ENCODE assay signal across 8 cellular contexts in the genomic region with DNA sequence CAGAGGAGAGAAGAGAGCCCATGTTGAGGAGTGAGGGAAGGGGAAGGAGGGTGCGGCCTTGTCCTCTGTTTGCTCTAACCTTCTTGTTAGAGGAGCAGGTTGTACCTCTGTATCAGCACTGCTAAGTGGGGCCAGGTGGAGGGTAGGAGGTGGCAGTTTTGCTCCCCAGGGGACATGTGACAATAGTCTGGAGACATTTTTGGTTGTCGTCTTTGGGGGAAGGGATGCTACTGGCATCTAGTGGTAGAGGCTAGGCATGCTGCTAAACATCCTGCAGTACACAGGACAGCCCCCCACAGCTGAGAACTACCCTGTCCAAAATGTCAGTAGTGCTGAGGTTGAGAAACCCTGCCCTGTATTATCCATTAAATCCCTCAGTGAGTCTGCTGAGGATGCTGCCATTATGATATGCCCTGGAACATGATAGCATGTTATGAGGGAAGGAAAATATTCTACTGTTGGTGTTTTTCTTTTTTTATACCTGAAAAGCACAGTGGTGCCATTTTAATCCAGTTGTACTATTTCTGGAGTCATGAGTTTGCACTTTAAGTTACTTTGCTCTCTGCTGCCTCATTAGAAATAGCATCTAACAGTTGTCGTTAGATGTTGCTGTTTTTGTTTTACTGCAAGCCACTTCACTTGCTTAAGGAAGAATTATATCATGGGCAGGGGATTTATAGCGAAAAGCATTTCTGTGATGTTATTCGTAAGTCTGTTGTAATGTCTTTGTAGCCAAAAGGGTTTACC.
DNase-seq lines count a peak whose midpoint lies in the region; ATAC-seq and TF ChIP-seq lines count a peak whose summit lies in the region.

No MANE protein-coding gene starts in this region.

- H3K4me3 Mint-ChIP-seq in activated CD8-positive, alpha-beta memory T cell treated with anti-CD3 and anti-CD28 coated beads, Interleukin-2, amount 10 ng/mL, durations not matched to agents 7 days and 5 days, result no peak overlapping the region

- CTCF ChIA-PET in activated CD8-positive, alpha-beta memory T cell treated with anti-CD3 and anti-CD28 coated beads, Interleukin-2, amount 10 ng/mL, durations not matched to agents 7 days and 5 days (lab: Charles Lee), result no interaction called here

- peak; percentile 43 for DNase-seq in activated CD8-positive, alpha-beta memory T cell treated with anti-CD3 and anti-CD28 coated beads, Interleukin-2, amount 10 ng/mL, durations not matched to agents 7 days and 5 days
- DNase-seq in activated CD8-positive, alpha-beta memory T cell treated with anti-CD3 and anti-CD28 coated beads, Interleukin-2, amount 50 U/mL, for 4 hours, result no peak
- DNase-seq in HFF-Myc (ENCODE audit: extremely low read depth, low read depth), result peak; percentile 7
- DNase-seq in NCI-H1694 treated with DMSO at 0.1 percent for 48 hours (lab: John Stamatoyannopoulos, UW), result peak; percentile 11
- peak; percentile 29 for DNase-seq in astrocyte of the spinal cord (ENCODE audit: low read depth, low spot score)
- peak in 1 of 2 donors; percentile 63 for DNase-seq in left lung
- DNase-seq in activated gamma-delta T cell (lab: John Stamatoyannopoulos, UW), result no peak
- DNase-seq in NCI-H1105 treated with DMSO at 0.1 percent for 48 hours (lab: John Stamatoyannopoulos, UW), result no peak

- H3K27ac ChIP-seq in left lung, result peak overlapping the region; percentile 69 to 75

- no peaks in the 10 kb centered on the region for H3K27me3 Mint-ChIP-seq in activated CD8-positive, alpha-beta memory T cell treated with anti-CD3 and anti-CD28 coated beads, Interleukin-2, amount 10 ng/mL, durations not matched to agents 7 days and 5 days

- H3K4me1 Mint-ChIP-seq in activated CD8-positive, alpha-beta memory T cell treated with anti-CD3 and anti-CD28 coated beads, Interleukin-2, amount 10 ng/mL, durations not matched to agents 7 days and 5 days, result peaks cover 8% of the 10 kb centered on the region

- peaks cover 0 to 4% of the 10 kb centered on the region in 2 donors for H3K4me1 ChIP-seq in left lung

- peak; percentile 53 for TF ChIP-seq CTCF in HFF-Myc (IDR thresholded peaks at IDR 0.05; ENCODE audit: low read depth, low read length, missing control alignments)
- peak; percentile 68 for TF ChIP-seq CTCF in astrocyte of the spinal cord (IDR thresholded peaks at IDR 0.05; ENCODE audit: low read depth, low read length)
- TF ChIP-seq CTCF in left lung (IDR thresholded peaks at IDR 0.05), result peak in 1 of 2 donors; percentile 21

- H3K27ac Mint-ChIP-seq in activated CD8-positive, alpha-beta memory T cell treated with anti-CD3 and anti-CD28 coated beads, Interleukin-2, amount 10 ng/mL, durations not matched to agents 7 days and 5 days, result no peak overlapping the region

- H3K27me3 ChIP-seq in left lung, result no peaks in the 10 kb centered on the region

- in situ Hi-C loops in astrocyte of the spinal cord (cut with HindIII; ENCODE audit: low sequenced_read_pairs), result no loop called here

- no peaks in the 10 kb centered on the region for H3K9me3 ChIP-seq in left lung

- intact Hi-C loops in left lung (cut with DNase I), result loop anchor here in 1 of 2 donors (10.0 kb wide), 1 partner anchor 300 kb away; no protein-coding TSS in a partner anchor

- H3K36me3 ChIP-seq in left lung, result peaks cover 0 to 11% of the 10 kb centered on the region in 2 donors

- peak; percentile 69 for ATAC-seq in activated CD8-positive, alpha-beta memory T cell treated with anti-CD3 and anti-CD28 coated beads, Interleukin-2, amount 10 ng/mL, durations not matched to agents 7 days and 5 days
- peak; percentile 56 for ATAC-seq in left lung

- H3K36me3 Mint-ChIP-seq in activated CD8-positive, alpha-beta memory T cell treated with anti-CD3 and anti-CD28 coated beads, Interleukin-2, amount 10 ng/mL, durations not matched to agents 7 days and 5 days, result peaks cover 7% of the 10 kb centered on the region

- H3K4me3 ChIP-seq in HFF-Myc (replicated peaks; ENCODE audit: low read depth, low read length) (no peak overlapping the region), astrocyte of the spinal cord (ENCODE audit: low read depth, low read length) (no peak overlapping the region), left lung (no peak overlapping the region)

- no peaks in the 10 kb centered on the region for H3K9me3 Mint-ChIP-seq in activated CD8-positive, alpha-beta memory T cell treated with anti-CD3 and anti-CD28 coated beads, Interleukin-2, amount 10 ng/mL, durations not matched to agents 7 days and 5 days (ENCODE audit: low read depth)

Comparison
In these comparisons a context has a peak if more than half of its experiments do, and no peak if none do; other contexts are left out.
1. DNase-seq: peak in activated CD8-positive, alpha-beta memory T cell treated with anti-CD3 and anti-CD28 coated beads, Interleukin-2, amount 10 ng/mL, durations not matched to agents 7 days and 5 days (single experiment), HFF-Myc (single experiment), NCI-H1694 treated with DMSO at 0.1 percent for 48 hours (single experiment) and astrocyte of the spinal cord (single experiment); none in activated CD8-positive, alpha-beta memory T cell treated with anti-CD3 and anti-CD28 coated beads, Interleukin-2, amount 50 U/mL, for 4 hours (single experiment), activated gamma-delta T cell (single experiment) and NCI-H1105 treated with DMSO at 0.1 percent for 48 hours (single experiment).